Comparison of ENCODE assay signal across 8 cellular contexts in genomic region chr12:104750061-104750460, GRCh38.
DNase-seq lines count a peak whose midpoint lies in the region; ATAC-seq, FAIRE-seq and TF ChIP-seq lines count a peak whose summit lies in the region.

No MANE protein-coding gene starts in this region.

- no peak for TF ChIP-seq EP300 in ovary (IDR thresholded peaks at IDR 0.05)

- H3K4me1 ChIP-seq in ovary (ENCODE audit: insufficient read depth): no peaks in the 10 kb centered on the region

- no peak for TF ChIP-seq POLR2A in GM12891 (IDR thresholded peaks at IDR 0.05; ENCODE audit: low read depth, low read length)
- TF ChIP-seq POLR2A in ovary (IDR thresholded peaks at IDR 0.05): no peak

- peak; percentile 44 for DNase-seq in GM12891 (ENCODE audit: insufficient read length, low spot score)
- peak; percentile 11 for DNase-seq in RWPE1 (ENCODE audit: low spot score)
- peak; percentile 83 for DNase-seq in hepatic stellate cell (ENCODE audit: low spot score)
- no peak for DNase-seq in NCI-H226
- no peak for DNase-seq in NCI-H146 (lab: John Stamatoyannopoulos, UW)
- no peak for DNase-seq in ovary
- DNase-seq in T-helper 9 cell: no peak

- TF ChIP-seq CTCF in RWPE1 (conservative IDR thresholded peaks at IDR 0.05; ENCODE audit: low read depth) (no peak), ovary (IDR thresholded peaks at IDR 0.05) (no peak)

- FAIRE-seq in GM12891 (lab: Jason Lieb, UNC): peak; percentile 62

- no peaks in the 10 kb centered on the region for H3K9me3 ChIP-seq in ovary

- POLR2A ChIA-PET in RWPE1 (lab: Yijun Ruan, JAX; ENCODE audit: low non-redundant PET): no interaction called here

- CTCF ChIA-PET in RWPE1 (lab: Yijun Ruan, JAX): interaction anchor here (0.8 kb wide), 1 partner anchor 1062 kb away, joined by 4 read pairs; no protein-coding TSS in a partner anchor

- intact Hi-C loops in ovary (cut with DNase I): no loop called here

- no peak overlapping the region for H3K27ac ChIP-seq in RWPE1
- H3K27ac ChIP-seq in ovary: no peak overlapping the region

- no peak overlapping the region for H3K4me3 ChIP-seq in ovary

- 57 to 79% (median 66%) methylated on average over 5 of the region's 5 CpGs for WGBS in ovary, 3 donors

- no peaks in the 10 kb centered on the region for H3K27me3 ChIP-seq in ovary

- ATAC-seq in HG02678 (IDR thresholded peaks at IDR 0.05; ENCODE audit: unreplicated experiment): peak; percentile 62

- no peaks in the 10 kb centered on the region for H3K36me3 ChIP-seq in ovary

TF ChIP-seq in GM12891, 5 proteins besides CTCF, POLR2A, EP300 and RAD21:
- TF ChIP-seq TAF1 (IDR thresholded peaks at IDR 0.05; ENCODE audit: low read depth, low read length) (no peak), SPI1 (IDR thresholded peaks at IDR 0.05; ENCODE audit: low read depth, low read length) (peak; percentile 96), POLR2AphosphoS5 (IDR thresholded peaks at IDR 0.05; ENCODE audit: low read depth, low read length) (no peak), PAX5 (IDR thresholded peaks at IDR 0.05; ENCODE audit: insufficient read depth, low read length, severe bottlenecking) (no peak), POU2F2 (IDR thresholded peaks at IDR 0.05; ENCODE audit: low read depth, low read length) (no peak)

Comparison
In these comparisons a context has a peak if more than half of its experiments do, and no peak if none do; other contexts are left out.
1. DNase-seq: peak in GM12891 (single experiment), RWPE1 (single experiment) and hepatic stellate cell (single experiment); none in NCI-H226 (single experiment), NCI-H146 (single experiment), ovary (0 of 5) and T-helper 9 cell (single experiment).